In genomic region chr4:145613546-145614234, GRCh38 we compare ENCODE assay signal across 14 cellular contexts. TPM values are rescaled to one million over a fixed set of nuclear protein-coding genes. Genes with fewer than 3 reads are reported as not detected.
DNase-seq lines count a peak whose midpoint lies in the region; ATAC-seq and TF ChIP-seq lines count a peak whose summit lies in the region.
"Had no signal": no experiment of that assay in that cellular context is flagged by ENCODE, and none has a peak within 500 bp of the region (broad histone marks: within the 10 kb centered on the region; RNA-seq: fewer than 3 reads in every experiment).

No MANE protein-coding gene starts in this region.

- peaks cover 22% of the 10 kb centered on the region for H3K4me1 Mint-ChIP-seq in activated naive CD4-positive, alpha-beta T cell treated with anti-CD3 and anti-CD28 coated beads, Interleukin-2, amount 10 ng/mL, durations not matched to agents 7 days and 5 days
- H3K4me1 Mint-ChIP-seq in activated naive CD4-positive, alpha-beta T cell treated with anti-CD3 and anti-CD28 coated beads for 36 hours (ENCODE audit: low read depth) = peaks cover 22% of the 10 kb centered on the region

- ATAC-seq in activated naive CD4-positive, alpha-beta T cell treated with anti-CD3 and anti-CD28 coated beads, Interleukin-2, amount 50 U/mL, for 72 hours = peak; percentile 54 to 59
- ATAC-seq in HG02763 (IDR thresholded peaks at IDR 0.05; ENCODE audit: unreplicated experiment) (peak; percentile 59), upper lobe of right lung (peak; percentile 75)
- ATAC-seq: left lobe of liver had no signal

- no peak overlapping the region for H3K4me3 Mint-ChIP-seq in activated naive CD4-positive, alpha-beta T cell treated with anti-CD3 and anti-CD28 coated beads, Interleukin-2, amount 10 ng/mL, durations not matched to agents 7 days and 5 days
- no peak overlapping the region for H3K4me3 Mint-ChIP-seq in activated naive CD4-positive, alpha-beta T cell treated with anti-CD3 and anti-CD28 coated beads for 36 hours
- H3K4me3 Mint-ChIP-seq: endodermal cell had no signal

- no peaks in the 10 kb centered on the region for H3K9me3 ChIP-seq in upper lobe of right lung
- no peaks in the 10 kb centered on the region for H3K9me3 ChIP-seq in BE2C

- TF ChIP-seq POLR2A in NB4 (IDR thresholded peaks at IDR 0.05; ENCODE audit: extremely low read depth, insufficient read length) = no peak

- intact Hi-C loops in upper lobe of right lung (cut with DNase I) = loop anchor here (10.0 kb wide), 1 partner anchor 379 kb away; no protein-coding TSS in a partner anchor
- intact Hi-C loops in activated naive CD4-positive, alpha-beta T cell treated with anti-CD3 and anti-CD28 coated beads for 36 hours (cut with micrococcal nuclease) = loop anchor here (10.0 kb wide), 1 partner anchor 721 kb away; no protein-coding TSS in a partner anchor

- CTCF ChIA-PET in activated naive CD4-positive, alpha-beta T cell treated with anti-CD3 and anti-CD28 coated beads, Interleukin-2, amount 10 ng/mL, durations not matched to agents 7 days and 5 days (lab: Charles Lee) = no interaction called here
- CTCF ChIA-PET in activated naive CD4-positive, alpha-beta T cell treated with anti-CD3 and anti-CD28 coated beads for 36 hours (lab: Charles Lee) = interaction anchor here (3.4 kb wide), 1 partner anchor 380 kb away, joined by 11 read pairs; no protein-coding TSS in a partner anchor

- H3K4me1 ChIP-seq in upper lobe of right lung (no peaks in the 10 kb centered on the region), BE2C (peaks cover 10% of the 10 kb centered on the region)

- H3K36me3 ChIP-seq in upper lobe of right lung (no peaks in the 10 kb centered on the region), BE2C (no peaks in the 10 kb centered on the region)

- no peak overlapping the region for H3K4me3 ChIP-seq in NB4 (ENCODE audit: low read depth, low read length)
- no peak overlapping the region for H3K4me3 ChIP-seq in upper lobe of right lung
- H3K4me3 ChIP-seq in BE2C (ENCODE audit: low read depth, low read length) = no peak overlapping the region

- no peak overlapping the region for H3K27ac Mint-ChIP-seq in activated naive CD4-positive, alpha-beta T cell treated with anti-CD3 and anti-CD28 coated beads, Interleukin-2, amount 50 U/mL, for 72 hours
- no peak overlapping the region for H3K27ac Mint-ChIP-seq in activated naive CD4-positive, alpha-beta T cell treated with anti-CD3 and anti-CD28 coated beads, Interleukin-2, amount 10 ng/mL, durations not matched to agents 7 days and 5 days
- no peak overlapping the region for H3K27ac Mint-ChIP-seq in activated naive CD4-positive, alpha-beta T cell treated with anti-CD3 and anti-CD28 coated beads for 36 hours
- H3K27ac Mint-ChIP-seq: endodermal cell had no signal

- H3K27ac ChIP-seq in upper lobe of right lung = no peak overlapping the region

- no peak for DNase-seq in activated naive CD4-positive, alpha-beta T cell treated with anti-CD3 and anti-CD28 coated beads, Interleukin-2, amount 50 U/mL, for 72 hours (ENCODE audit: low spot score in 2 of 2)
- DNase-seq in activated naive CD4-positive, alpha-beta T cell treated with anti-CD3 and anti-CD28 coated beads, Interleukin-2, amount 10 ng/mL, durations not matched to agents 7 days and 5 days = no peak
- DNase-seq in NB4 (ENCODE audit: low read depth) = peak; percentile 30
- DNase-seq in upper lobe of right lung = no peak
- no peak for DNase-seq in AG20443 (ENCODE audit: low spot score)
- no peak for DNase-seq in activated naive CD4-positive, alpha-beta T cell treated with anti-CD3 and anti-CD28 coated beads for 36 hours
- DNase-seq in BE2C = no peak
- DNase-seq: DND-41, endodermal cell, glutamatergic neuron, MM.1S, NCI-H2227 treated with DMSO at 0.1 percent for 48 hours had no signal

- no peaks in the 10 kb centered on the region for H3K9me3 Mint-ChIP-seq in activated naive CD4-positive, alpha-beta T cell treated with anti-CD3 and anti-CD28 coated beads, Interleukin-2, amount 50 U/mL, for 72 hours
- H3K9me3 Mint-ChIP-seq in activated naive CD4-positive, alpha-beta T cell treated with anti-CD3 and anti-CD28 coated beads, Interleukin-2, amount 10 ng/mL, durations not matched to agents 7 days and 5 days = no peaks in the 10 kb centered on the region
- H3K9me3 Mint-ChIP-seq in activated naive CD4-positive, alpha-beta T cell treated with anti-CD3 and anti-CD28 coated beads for 36 hours = no peaks in the 10 kb centered on the region
- H3K9me3 Mint-ChIP-seq: endodermal cell had no signal

- H3K27me3 ChIP-seq in upper lobe of right lung (no peaks in the 10 kb centered on the region), BE2C (no peaks in the 10 kb centered on the region)

- H3K27me3 Mint-ChIP-seq in activated naive CD4-positive, alpha-beta T cell treated with anti-CD3 and anti-CD28 coated beads, Interleukin-2, amount 10 ng/mL, durations not matched to agents 7 days and 5 days = peaks cover 11% of the 10 kb centered on the region
- peaks cover 3% of the 10 kb centered on the region for H3K27me3 Mint-ChIP-seq in activated naive CD4-positive, alpha-beta T cell treated with anti-CD3 and anti-CD28 coated beads for 36 hours (ENCODE audit: low read depth)

- TF ChIP-seq CTCF in NB4 (IDR thresholded peaks at IDR 0.05; ENCODE audit: low read depth, low read length) (no peak), upper lobe of right lung (IDR thresholded peaks at IDR 0.05) (no peak), BE2C (IDR thresholded peaks at IDR 0.05; ENCODE audit: low read depth, low read length) (no peak)

- H3K36me3 Mint-ChIP-seq in activated naive CD4-positive, alpha-beta T cell treated with anti-CD3 and anti-CD28 coated beads, Interleukin-2, amount 50 U/mL, for 72 hours = peaks cover 0 to 3% of the 10 kb centered on the region in 2 donors
- H3K36me3 Mint-ChIP-seq in activated naive CD4-positive, alpha-beta T cell treated with anti-CD3 and anti-CD28 coated beads, Interleukin-2, amount 10 ng/mL, durations not matched to agents 7 days and 5 days = no peaks in the 10 kb centered on the region
- no peaks in the 10 kb centered on the region for H3K36me3 Mint-ChIP-seq in activated naive CD4-positive, alpha-beta T cell treated with anti-CD3 and anti-CD28 coated beads for 36 hours (ENCODE audit: low read depth)

RNA-seq across cellular contexts. Expression of gene MMAA, which starts 5.5 kb away (rescaled TPM):
- 10 to 100 TPM; 14.0 to 22.7 TPM for total RNA-seq in activated naive CD4-positive, alpha-beta T cell treated with anti-CD3 and anti-CD28 coated beads, Interleukin-2, amount 50 U/mL, for 72 hours
- 11.9 TPM for total RNA-seq in upper lobe of right lung
- 10 to 100 TPM; 15.2 to 19.6 TPM for total RNA-seq in activated naive CD4-positive, alpha-beta T cell treated with anti-CD3 and anti-CD28 coated beads for 36 hours
- polyA plus RNA-seq in BE2C (2012; ENCODE audit: insufficient read depth, insufficient read length, low read depth) = 5.7 TPM
